In genomic region chr6:107819976-107820551, GRCh38 we compare ENCODE assay signal across 7 cellular contexts. TPM values are rescaled to one million over a fixed set of nuclear protein-coding genes. Genes with fewer than 3 reads are reported as not detected.
DNase-seq lines count a peak whose midpoint lies in the region; ATAC-seq and TF ChIP-seq lines count a peak whose summit lies in the region.

No MANE protein-coding gene starts in this region.

- peak overlapping the region; percentile 82 to 83 for H3K4me3 Mint-ChIP-seq in stimulated activated naive B cell treated with anti-CD40 and anti-IgM and Interleukin-4, amounts not matched to agents 10 μg/mL and 1 μg/mL and 100 μg/mL, for 72 hours

- peaks cover 13% of the 10 kb centered on the region for H3K4me1 ChIP-seq in iPS-15b (ENCODE audit: control insufficient read depth, insufficient read depth, low read length)

- DNase-seq in NCI-H2081 treated with DMSO at 0.1 percent for 48 hours (lab: John Stamatoyannopoulos, UW) (peak; percentile 2), omental fat pad (ENCODE audit: low spot score) (no peak), HT-29 (ENCODE audit: low spot score) (no peak)
- peak; percentile 37 for DNase-seq in activated effector memory CD4-positive, alpha-beta T cell treated with Interleukin-2 at 50 U/mL for 16 hours
- no peak for DNase-seq in stimulated activated naive B cell treated with anti-CD40 and anti-IgM and Interleukin-4, amounts not matched to agents 10 μg/mL and 1 μg/mL and 100 μg/mL, for 72 hours

- H3K4me1 Mint-ChIP-seq in stimulated activated naive B cell treated with anti-CD40 and anti-IgM and Interleukin-4, amounts not matched to agents 10 μg/mL and 1 μg/mL and 100 μg/mL, for 72 hours: peaks cover 48 to 76% of the 10 kb centered on the region in 2 donors

- no peaks in the 10 kb centered on the region for H3K27me3 Mint-ChIP-seq in stimulated activated naive B cell treated with anti-CD40 and anti-IgM and Interleukin-4, amounts not matched to agents 10 μg/mL and 1 μg/mL and 100 μg/mL, for 72 hours

- peak overlapping the region; percentile 8 for H3K9ac ChIP-seq in iPS-15b (ENCODE audit: low read depth, low read length)

- H3K36me3 ChIP-seq in iPS-15b (ENCODE audit: control insufficient read depth, insufficient read depth, low read length): no peaks in the 10 kb centered on the region

- no peaks in the 10 kb centered on the region for H3K9me3 Mint-ChIP-seq in stimulated activated naive B cell treated with anti-CD40 and anti-IgM and Interleukin-4, amounts not matched to agents 10 μg/mL and 1 μg/mL and 100 μg/mL, for 72 hours

- H3K27ac Mint-ChIP-seq in stimulated activated naive B cell treated with anti-CD40 and anti-IgM and Interleukin-4, amounts not matched to agents 10 μg/mL and 1 μg/mL and 100 μg/mL, for 72 hours: peak overlapping the region; percentile 78

- H3K4me3 ChIP-seq in iPS-15b (ENCODE audit: low read depth, low read length): peak overlapping the region; percentile 5

- no peaks in the 10 kb centered on the region for H3K27me3 ChIP-seq in iPS-15b (ENCODE audit: control insufficient read depth, insufficient read depth, low read length)

- no peaks in the 10 kb centered on the region for H3K9me3 ChIP-seq in iPS-15b (ENCODE audit: control insufficient read depth, insufficient read depth, low read length)

- TF ChIP-seq CTCF in omental fat pad (IDR thresholded peaks at IDR 0.05): no peak

- no peak for ATAC-seq in stimulated activated naive B cell treated with anti-CD40 and anti-IgM and Interleukin-4, amounts not matched to agents 10 μg/mL and 1 μg/mL and 100 μg/mL, for 72 hours (replicated peaks)
- ATAC-seq in omental fat pad (ENCODE audit: low FRiP score) (no peak), GM19324 (IDR thresholded peaks at IDR 0.05; ENCODE audit: low FRiP score, unreplicated experiment) (no peak)

- no peaks in the 10 kb centered on the region for H3K36me3 Mint-ChIP-seq in stimulated activated naive B cell treated with anti-CD40 and anti-IgM and Interleukin-4, amounts not matched to agents 10 μg/mL and 1 μg/mL and 100 μg/mL, for 72 hours

RNA-seq across cellular contexts. Expression of gene SCML4, which starts 4.0 kb away (rescaled TPM):
- total RNA-seq in omental fat pad: 1 to 10 TPM; 1.4 to 3.3 (median 2.2) TPM
- total RNA-seq in HT-29 (2014; rRNA removed; shearing (Covaris generic)): 0.25 TPM in 1 of 2 replicates, not detected in the other

Comparison
In these comparisons a context has a peak if more than half of its experiments do, and no peak if none do; other contexts are left out.
1. DNase-seq: peak in NCI-H2081 treated with DMSO at 0.1 percent for 48 hours (single experiment) and activated effector memory CD4-positive, alpha-beta T cell treated with Interleukin-2 at 50 U/mL for 16 hours (single experiment); none in stimulated activated naive B cell treated with anti-CD40 and anti-IgM and Interleukin-4, amounts not matched to agents 10 μg/mL and 1 μg/mL and 100 μg/mL, for 72 hours (single experiment), omental fat pad (single experiment) and HT-29 (single experiment).